8 cellular contexts compared by ENCODE assay signal in genomic region chr19:52189745-52190678, GRCh38.
DNase-seq lines count a peak whose midpoint lies in the region; ATAC-seq and TF ChIP-seq lines count a peak whose summit lies in the region.

TSS of gene PPP2R1A (plus strand) at chr19:52190052. CDS start at chr19:52190097, 45 bp downstream.

- H3K4me3 Mint-ChIP-seq in activated naive CD4-positive, alpha-beta T cell treated with anti-CD3 and anti-CD28 coated beads, Interleukin-2, amount 50 U/mL, for 24 hours: peak within 1 kb of the TSS; percentile 98

- ATAC-seq in HG02588 (IDR thresholded peaks at IDR 0.05; ENCODE audit: unreplicated experiment) (peak; percentile 81), SK-N-SH treated with all-trans-retinoic acid at 6 μM for 48 hours (peak; percentile 93)

- TF ChIP-seq CTCF in GM06990 (IDR thresholded peaks at IDR 0.05; ENCODE audit: insufficient read depth, low read length, poor library complexity, severe bottlenecking): no peak

- peak within 1 kb of the TSS; percentile 100 for H3K27ac Mint-ChIP-seq in activated naive CD4-positive, alpha-beta T cell treated with anti-CD3 and anti-CD28 coated beads, Interleukin-2, amount 50 U/mL, for 24 hours

- DNase-seq in GM06990 (ENCODE audit: extremely low read depth, insufficient read length) (peak; percentile 98), NCI-H1092 (lab: John Stamatoyannopoulos, UW) (peak; percentile 99), germinal center (ENCODE audit: low spot score) (peak; percentile 99), non-pigmented ciliary epithelial cell (ENCODE audit: low read depth) (peak; percentile 100), superior temporal gyrus (ENCODE audit: extremely low spot score) (peak; percentile 100)

- H3K27me3 Mint-ChIP-seq in activated naive CD4-positive, alpha-beta T cell treated with anti-CD3 and anti-CD28 coated beads, Interleukin-2, amount 50 U/mL, for 24 hours: no peaks in the 10 kb centered on the region

- peaks cover 46% of the 10 kb centered on the region for H3K4me1 Mint-ChIP-seq in activated naive CD4-positive, alpha-beta T cell treated with anti-CD3 and anti-CD28 coated beads, Interleukin-2, amount 50 U/mL, for 24 hours

- no peaks in the 10 kb centered on the region for H3K9me3 Mint-ChIP-seq in activated naive CD4-positive, alpha-beta T cell treated with anti-CD3 and anti-CD28 coated beads, Interleukin-2, amount 50 U/mL, for 24 hours

- H3K4me3 ChIP-seq in GM06990 (replicated peaks; ENCODE audit: low read depth, low read length): peak within 1 kb of the TSS; percentile 92

- peaks cover 4% of the 10 kb centered on the region for H3K36me3 ChIP-seq in GM06990 (ENCODE audit: control insufficient read depth, insufficient read depth, low read length)

- H3K27me3 ChIP-seq in GM06990 (replicated peaks; ENCODE audit: control insufficient read depth, insufficient read depth, low read length): no peaks in the 10 kb centered on the region

- H3K36me3 Mint-ChIP-seq in activated naive CD4-positive, alpha-beta T cell treated with anti-CD3 and anti-CD28 coated beads, Interleukin-2, amount 50 U/mL, for 24 hours: peaks cover 19% of the 10 kb centered on the region

TF ChIP-seq in SK-N-SH treated with all-trans-retinoic acid at 6 μM for 48 hours, 23 proteins besides CTCF, POLR2A, EP300 and RAD21:
- TF ChIP-seq PATZ1 (CRISPR knock-in tag; IDR thresholded peaks at IDR 0.05; ENCODE audit: borderline replicate concordance): peak; percentile 61; the same call in 1 of the 2 replicates
- TF ChIP-seq CSRNP3 (CRISPR knock-in tag; IDR thresholded peaks at IDR 0.05): no peak

Comparison
In these comparisons a context has a peak if more than half of its experiments do, and no peak if none do; other contexts are left out.
1. Peak in every context shown above with its lines: DNase-seq, ATAC-seq and H3K4me3 ChIP-seq.